ENCODE assay signal across 1 cellular context in genomic region chrX:75076429-75076828, GRCh38.
TF ChIP-seq lines count a peak whose summit lies in the region.

No MANE protein-coding gene starts in this region.

TF ChIP-seq in H1, 55 proteins besides CTCF, POLR2A, EP300 and RAD21 (continued from another document):
- TF ChIP-seq CHD7 (IDR thresholded peaks at IDR 0.05; ENCODE audit: insufficient replicate concordance, low read length) = no peak
- TF ChIP-seq FOSL1 (IDR thresholded peaks at IDR 0.05; ENCODE audit: insufficient read depth, low read depth, low read length) = no peak
- no peak for TF ChIP-seq POLR2AphosphoS5 (IDR thresholded peaks at IDR 0.05; ENCODE audit: low read depth, low read length)
- no peak for TF ChIP-seq MAFK (IDR thresholded peaks at IDR 0.05; ENCODE audit: low read depth, low read length)
- no peak for TF ChIP-seq HDAC2 (IDR thresholded peaks at IDR 0.05; ENCODE audit: borderline replicate concordance in 1 of 2, low read depth in 2 of 2, low read length in 2 of 2)
- no peak for TF ChIP-seq SIX5 (IDR thresholded peaks at IDR 0.05; ENCODE audit: low read depth, low read length)
